11 cellular contexts compared by ENCODE assay signal in genomic region chr1:116990612-116991151, GRCh38. TPM values are rescaled to one million over a fixed set of nuclear protein-coding genes. Genes with fewer than 3 reads are reported as not detected.
A peak's percentile ranks its signal among the peaks of the same experiment; 100 is the strongest.
DNase-seq lines count a peak whose midpoint lies in the region; ATAC-seq, FAIRE-seq and TF ChIP-seq lines count a peak whose summit lies in the region.
"Had no signal": no experiment of that assay in that cellular context is flagged by ENCODE, and none has a peak within 500 bp of the region (broad histone marks: within the 10 kb centered on the region; RNA-seq: fewer than 3 reads in every experiment).

No MANE protein-coding gene starts in this region.

- DNase-seq in AG08396 (ENCODE audit: low spot score) (peak; percentile 73), NOMO-1 (lab: John Stamatoyannopoulos, UW; ENCODE audit: unreplicated experiment in 2 of 2) (peak; percentile 62 to 77), midbrain (lab: John Stamatoyannopoulos, UW) (peak; percentile 38), small intestine (no peak), HuH-7.5 (ENCODE audit: low spot score) (no peak), BE2C (no peak)
- DNase-seq: natural killer cell; stimulated activated naive CD8-positive, alpha-beta T cell treated with anti-CD3 and anti-CD28 coated beads, Interleukin-15, Interleukin-2, amounts not matched to agents 100 U/mL and 50 U/mL, for 24 hours had no signal

- TF ChIP-seq CTCF in BE2C (IDR thresholded peaks at IDR 0.05; ENCODE audit: low read depth, low read length) = no peak

- peaks cover 0 to 4% of the 10 kb centered on the region in 2 donors for H3K36me3 ChIP-seq in small intestine (ENCODE audit: control insufficient read depth in 2 of 2, insufficient read depth in 2 of 2, low read length in 2 of 2)
- no peaks in the 10 kb centered on the region for H3K36me3 ChIP-seq in BE2C
- H3K36me3 ChIP-seq: BLaER1 had no signal

- H3K9me3 Mint-ChIP-seq in dendritic cell treated with granulocyte-macrophage colony-stimulating factor and Interleukin-4, amounts not matched to agents 40 ng/mL and 50 ng/mL, for 4 days = no peaks in the 10 kb centered on the region
- H3K9me3 Mint-ChIP-seq: natural killer cell had no signal

- no peak for FAIRE-seq in small intestine (lab: Jason Lieb, UNC)

- peaks cover 34% of the 10 kb centered on the region for H3K36me3 Mint-ChIP-seq in dendritic cell treated with granulocyte-macrophage colony-stimulating factor and Interleukin-4, amounts not matched to agents 40 ng/mL and 50 ng/mL, for 4 days (ENCODE audit: low read depth)
- H3K36me3 Mint-ChIP-seq: natural killer cell had no signal

- peak overlapping the region; percentile 85 for H3K27ac Mint-ChIP-seq in dendritic cell treated with granulocyte-macrophage colony-stimulating factor and Interleukin-4, amounts not matched to agents 40 ng/mL and 50 ng/mL, for 4 days
- H3K27ac Mint-ChIP-seq: natural killer cell had no signal

- peak overlapping the region in 1 of 2 donors; percentile 46 for H3K27ac ChIP-seq in small intestine (ENCODE audit: low read depth in 1 of 2, low read length in 1 of 2)
- H3K27ac ChIP-seq: BLaER1 had no signal

- no peak for ATAC-seq in GM19328 (IDR thresholded peaks at IDR 0.05; ENCODE audit: unreplicated experiment)
- ATAC-seq: natural killer cell; stimulated activated naive CD8-positive, alpha-beta T cell treated with anti-CD3 and anti-CD28 coated beads, Interleukin-15, Interleukin-2, amounts not matched to agents 100 U/mL and 50 U/mL, for 24 hours had no signal

- WGBS in small intestine, 3 donors = 72 to 88% (median 85%) methylated on average over 12 of the region's 12 CpGs

- peaks cover 81% of the 10 kb centered on the region for H3K4me1 Mint-ChIP-seq in dendritic cell treated with granulocyte-macrophage colony-stimulating factor and Interleukin-4, amounts not matched to agents 40 ng/mL and 50 ng/mL, for 4 days (ENCODE audit: low read depth)

- H3K27me3 Mint-ChIP-seq in dendritic cell treated with granulocyte-macrophage colony-stimulating factor and Interleukin-4, amounts not matched to agents 40 ng/mL and 50 ng/mL, for 4 days = peaks cover 8% of the 10 kb centered on the region

- H3K4me3 ChIP-seq in small intestine (ENCODE audit: low read depth in 1 of 2, low read length in 2 of 2) (no peak overlapping the region), BE2C (ENCODE audit: low read depth, low read length) (no peak overlapping the region)
- H3K4me3 ChIP-seq: BLaER1 had no signal

- H3K9me3 ChIP-seq in small intestine (ENCODE audit: control insufficient read depth, low read depth) (no peaks in the 10 kb centered on the region), BE2C (no peaks in the 10 kb centered on the region)
- H3K9me3 ChIP-seq: BLaER1 had no signal

- H3K4me3 Mint-ChIP-seq in dendritic cell treated with granulocyte-macrophage colony-stimulating factor and Interleukin-4, amounts not matched to agents 40 ng/mL and 50 ng/mL, for 4 days = no peak overlapping the region
- H3K4me3 Mint-ChIP-seq: natural killer cell had no signal

- no peaks in the 10 kb centered on the region for H3K4me1 ChIP-seq in small intestine (ENCODE audit: control insufficient read depth in 2 of 2, insufficient read depth in 1 of 2, low read depth in 1 of 2, low read length in 1 of 2)
- H3K4me1 ChIP-seq in BE2C = no peaks in the 10 kb centered on the region

- H3K27me3 ChIP-seq in small intestine (ENCODE audit: control insufficient read depth in 2 of 2, insufficient read depth in 2 of 2, low read length in 2 of 2) = no peaks in the 10 kb centered on the region
- H3K27me3 ChIP-seq in BE2C = no peaks in the 10 kb centered on the region
- H3K27me3 ChIP-seq: BLaER1 had no signal

- intact Hi-C loops in dendritic cell treated with granulocyte-macrophage colony-stimulating factor and Interleukin-4, amounts not matched to agents 40 ng/mL and 50 ng/mL, for 4 days (cut with micrococcal nuclease) = loop anchor here (1.0 kb wide), 1 partner anchor 13 kb away; no protein-coding TSS in a partner anchor

RNA-seq across cellular contexts. Expression of gene CD101, which starts 10.9 kb away (rescaled TPM):
- polyA plus RNA-seq in small intestine = 1 to 10 TPM; 1.3 to 6.2 (median 1.6) TPM
- polyA plus RNA-seq in BE2C (2012; ENCODE audit: insufficient read depth, insufficient read length, low read depth) = 0.48 TPM

Comparison
In these comparisons a context has a peak if more than half of its experiments do, and no peak if none do; other contexts are left out.
1. DNase-seq: peak in AG08396 (single experiment), NOMO-1 (2 of 2) and midbrain (single experiment); none in small intestine (single experiment), HuH-7.5 (single experiment) and BE2C (single experiment).